In genomic region chr3:24678021-24678420, GRCh38 we compare ENCODE assay signal across 9 cellular contexts.
A peak's percentile ranks its signal among the peaks of the same experiment; 100 is the strongest.
DNase-seq lines count a peak whose midpoint lies in the region; ATAC-seq and TF ChIP-seq lines count a peak whose summit lies in the region.
"Had no signal": no experiment of that assay in that cellular context is flagged by ENCODE, and none has a peak within 500 bp of the region (broad histone marks: within the 10 kb centered on the region; RNA-seq: fewer than 3 reads in every experiment).

No MANE protein-coding gene starts in this region.

- intact Hi-C loops in activated CD4-positive, alpha-beta memory T cell treated with anti-CD3 and anti-CD28 coated beads for 36 hours (cut with micrococcal nuclease), result loop anchor here (1.0 to 10.0 kb wide), 3 partner anchors 9 to 673 kb away; no protein-coding TSS in a partner anchor
- intact Hi-C loops in breast epithelium (cut with DNase I; ENCODE audit: low total_unique reads) (no loop called here), transverse colon (cut with DNase I; ENCODE audit: low total_unique reads) (no loop called here), A673 (cut with micrococcal nuclease; ENCODE audit: unreplicated experiment) (no loop called here)

- in situ Hi-C loops in transverse colon (cut with MboI; ENCODE audit: low pct_ligation_motif_present in 1 of 4, low pct_unique_long_range_greater_than_20kb in 1 of 4, low sequenced_read_pairs in 3 of 4), result loop anchor here in 3 of 4 donors (25.0 kb wide), 2 partner anchors 691 to 791 kb away; no protein-coding TSS in a partner anchor

- TF ChIP-seq POLR2A in breast epithelium (IDR thresholded peaks at IDR 0.05) (no peak), transverse colon (IDR thresholded peaks at IDR 0.05) (no peak)

- no peaks in the 10 kb centered on the region for H3K9me3 ChIP-seq in breast epithelium
- no peaks in the 10 kb centered on the region for H3K9me3 ChIP-seq in transverse colon
- H3K9me3 ChIP-seq in A673 (ENCODE audit: low read depth, low read length, poor library complexity, severe bottlenecking), result no peaks in the 10 kb centered on the region
- H3K9me3 ChIP-seq: HAP-1 had no signal

- H3K27me3 Mint-ChIP-seq in activated CD4-positive, alpha-beta memory T cell treated with anti-CD3 and anti-CD28 coated beads, Interleukin-2, amount 10 ng/mL, durations not matched to agents 7 days and 5 days, result peaks cover 54% of the 10 kb centered on the region
- H3K27me3 Mint-ChIP-seq in activated CD4-positive, alpha-beta memory T cell treated with anti-CD3 and anti-CD28 coated beads for 36 hours, result peaks cover 21% of the 10 kb centered on the region

- no peak for TF ChIP-seq EP300 in transverse colon (IDR thresholded peaks at IDR 0.05; ENCODE audit: low read depth)

- DNase-seq in activated CD4-positive, alpha-beta memory T cell treated with anti-CD3 and anti-CD28 coated beads, Interleukin-2, amount 10 ng/mL, durations not matched to agents 7 days and 5 days, result no peak
- DNase-seq in activated CD4-positive, alpha-beta memory T cell treated with anti-CD3 and anti-CD28 coated beads for 36 hours, result no peak
- DNase-seq in breast epithelium (ENCODE audit: low spot score in 2 of 2) (no peak), transverse colon (no peak), A673 (ENCODE audit: low spot score) (no peak), NCI-H1417 (lab: John Stamatoyannopoulos, UW) (no peak)

- H3K36me3 ChIP-seq in breast epithelium (no peaks in the 10 kb centered on the region), transverse colon (no peaks in the 10 kb centered on the region), A673 (ENCODE audit: insufficient read depth, low read length, poor library complexity, severe bottlenecking) (no peaks in the 10 kb centered on the region)
- H3K36me3 ChIP-seq: HAP-1 had no signal

- H3K4me1 Mint-ChIP-seq in activated CD4-positive, alpha-beta memory T cell treated with anti-CD3 and anti-CD28 coated beads, Interleukin-2, amount 10 ng/mL, durations not matched to agents 7 days and 5 days, result peaks cover 18% of the 10 kb centered on the region
- H3K4me1 Mint-ChIP-seq in activated CD4-positive, alpha-beta memory T cell treated with anti-CD3 and anti-CD28 coated beads for 36 hours (ENCODE audit: low read depth), result peaks cover 4% of the 10 kb centered on the region

- H3K9me3 Mint-ChIP-seq in activated CD4-positive, alpha-beta memory T cell treated with anti-CD3 and anti-CD28 coated beads, Interleukin-2, amount 10 ng/mL, durations not matched to agents 7 days and 5 days, result no peaks in the 10 kb centered on the region
- H3K9me3 Mint-ChIP-seq in activated CD4-positive, alpha-beta memory T cell treated with anti-CD3 and anti-CD28 coated beads for 36 hours, result no peaks in the 10 kb centered on the region

- BruUV-seq in A673 (replicated peaks; lab: Mats Ljungman, UMichigan), result no TSS peak

- no peaks in the 10 kb centered on the region for H3K36me3 Mint-ChIP-seq in activated CD4-positive, alpha-beta memory T cell treated with anti-CD3 and anti-CD28 coated beads, Interleukin-2, amount 10 ng/mL, durations not matched to agents 7 days and 5 days (ENCODE audit: low read depth)
- H3K36me3 Mint-ChIP-seq in activated CD4-positive, alpha-beta memory T cell treated with anti-CD3 and anti-CD28 coated beads for 36 hours, result no peaks in the 10 kb centered on the region

- H3K27ac Mint-ChIP-seq in activated CD4-positive, alpha-beta memory T cell treated with anti-CD3 and anti-CD28 coated beads, Interleukin-2, amount 10 ng/mL, durations not matched to agents 7 days and 5 days, result no peak overlapping the region
- no peak overlapping the region for H3K27ac Mint-ChIP-seq in activated CD4-positive, alpha-beta memory T cell treated with anti-CD3 and anti-CD28 coated beads for 36 hours

- 20 to 40% methylated on average over 1 to 2 of the region's 2 CpGs for WGBS in transverse colon (ENCODE audit: low coverage in 1 of 2), 2 donors

- CTCF ChIA-PET in activated CD4-positive, alpha-beta memory T cell treated with anti-CD3 and anti-CD28 coated beads, Interleukin-2, amount 10 ng/mL, durations not matched to agents 7 days and 5 days (lab: Charles Lee), result interaction anchor here (1.7 kb wide), 1 partner anchor 9 kb away, joined by 8 read pairs; no protein-coding TSS in a partner anchor
- CTCF ChIA-PET in activated CD4-positive, alpha-beta memory T cell treated with anti-CD3 and anti-CD28 coated beads for 36 hours (lab: Charles Lee), result interaction anchor here (0.6 to 1.4 kb wide), 2 partner anchors 414 to 675 kb away, joined by 3 read pairs; no protein-coding TSS in a partner anchor
- CTCF ChIA-PET in A673 (lab: Charles Lee), result no interaction called here

- peak overlapping the region in 2 of 3 donors; percentile 1 to 12 for H3K4me3 ChIP-seq in breast epithelium
- no peak overlapping the region for H3K4me3 ChIP-seq in transverse colon
- H3K4me3 ChIP-seq in A673 (ENCODE audit: low read depth, low read length, poor library complexity, severe bottlenecking), result no peak overlapping the region
- H3K4me3 ChIP-seq: HAP-1 had no signal

- peak overlapping the region; percentile 19 to 73 for H3K27ac ChIP-seq in breast epithelium
- H3K27ac ChIP-seq in transverse colon, result peak overlapping the region; percentile 26 to 52 (median 34)
- no peak overlapping the region for H3K27ac ChIP-seq in A673 (ENCODE audit: low read depth, low read length, poor library complexity, severe bottlenecking)

- ATAC-seq in HG03565 (IDR thresholded peaks at IDR 0.05; ENCODE audit: unreplicated experiment) (peak; percentile 22), GM18520 (IDR thresholded peaks at IDR 0.05; ENCODE audit: unreplicated experiment) (no peak)

- TF ChIP-seq CTCF in breast epithelium (IDR thresholded peaks at IDR 0.05), result no peak
- TF ChIP-seq CTCF in transverse colon (IDR thresholded peaks at IDR 0.05), result no peak
- TF ChIP-seq CTCF in A673 (conservative IDR thresholded peaks at IDR 0.05; ENCODE audit: low read depth, low read length), result no peak

- H3K27me3 ChIP-seq in breast epithelium (no peaks in the 10 kb centered on the region), transverse colon (no peaks in the 10 kb centered on the region), A673 (replicated peaks; ENCODE audit: insufficient read depth, low read depth, low read length, poor library complexity) (no peaks in the 10 kb centered on the region)

- POLR2A ChIA-PET in activated CD4-positive, alpha-beta memory T cell treated with anti-CD3 and anti-CD28 coated beads, Interleukin-2, amount 10 ng/mL, durations not matched to agents 7 days and 5 days (lab: Charles Lee), result no interaction called here
- POLR2A ChIA-PET in activated CD4-positive, alpha-beta memory T cell treated with anti-CD3 and anti-CD28 coated beads for 36 hours (lab: Charles Lee), result no interaction called here
- POLR2A ChIA-PET in A673 (lab: Charles Lee; ENCODE audit: low non-redundant PET), result no interaction called here

- peak overlapping the region; percentile 34 for H3K4me3 Mint-ChIP-seq in activated CD4-positive, alpha-beta memory T cell treated with anti-CD3 and anti-CD28 coated beads, Interleukin-2, amount 10 ng/mL, durations not matched to agents 7 days and 5 days
- H3K4me3 Mint-ChIP-seq in activated CD4-positive, alpha-beta memory T cell treated with anti-CD3 and anti-CD28 coated beads for 36 hours, result no peak overlapping the region

- H3K4me1 ChIP-seq in breast epithelium (no peaks in the 10 kb centered on the region), transverse colon (no peaks in the 10 kb centered on the region), A673 (ENCODE audit: insufficient read depth, low read length, poor library complexity, severe bottlenecking) (no peaks in the 10 kb centered on the region)
- H3K4me1 ChIP-seq: HAP-1 had no signal

Comparison
In these comparisons a context has a peak if more than half of its experiments do, and no peak if none do; other contexts are left out.
1. H3K4me3 ChIP-seq: peak in breast epithelium (2 of 3); none in transverse colon (0 of 4) and A673 (single experiment).